Comparison of ENCODE assay signal across 7 cellular contexts in genomic region chr11:506950-507726, GRCh38.
A peak's percentile ranks its signal among the peaks of the same experiment; 100 is the strongest.
DNase-seq lines count a peak whose midpoint lies in the region; ATAC-seq and TF ChIP-seq lines count a peak whose summit lies in the region.

TSS of gene RNH1 (minus strand) at chr11:507242. CDS start at chr11:502162, 5,080 bp downstream.

- in situ Hi-C loops in astrocyte of the cerebellum (cut with HindIII; ENCODE audit: low sequenced_read_pairs), result no loop called here

- H3K4me3 ChIP-seq in astrocyte of the cerebellum (ENCODE audit: low read depth, low read length), result peak within 1 kb of the TSS; percentile 95

- DNase-seq in NCI-H2029 (lab: John Stamatoyannopoulos, UW) (peak; percentile 90), T-helper 9 cell (peak; percentile 100), astrocyte of the cerebellum (ENCODE audit: low read depth) (peak; percentile 80), hepatic stellate cell (ENCODE audit: low spot score) (peak; percentile 96), retina (peak; percentile 87)

- TF ChIP-seq CTCF in astrocyte of the cerebellum (IDR thresholded peaks at IDR 0.05; ENCODE audit: low read depth, low read length, missing control alignments), result no peak

- peak; percentile 45 for ATAC-seq in GM18505 (IDR thresholded peaks at IDR 0.05; ENCODE audit: unreplicated experiment)
- ATAC-seq in HG02973 (IDR thresholded peaks at IDR 0.05; ENCODE audit: unreplicated experiment), result peak; percentile 46

- peak; percentile 79 for TF ChIP-seq POLR2A in GM18505 (IDR thresholded peaks at IDR 0.05; ENCODE audit: borderline replicate concordance, extremely low read depth, insufficient read depth, insufficient read length)

Comparison
In these comparisons a context has a peak if more than half of its experiments do, and no peak if none do; other contexts are left out.
1. Peak in every context shown above with its lines: DNase-seq, ATAC-seq and H3K4me3 ChIP-seq.